17 cellular contexts compared by ENCODE assay signal in the genomic region with DNA sequence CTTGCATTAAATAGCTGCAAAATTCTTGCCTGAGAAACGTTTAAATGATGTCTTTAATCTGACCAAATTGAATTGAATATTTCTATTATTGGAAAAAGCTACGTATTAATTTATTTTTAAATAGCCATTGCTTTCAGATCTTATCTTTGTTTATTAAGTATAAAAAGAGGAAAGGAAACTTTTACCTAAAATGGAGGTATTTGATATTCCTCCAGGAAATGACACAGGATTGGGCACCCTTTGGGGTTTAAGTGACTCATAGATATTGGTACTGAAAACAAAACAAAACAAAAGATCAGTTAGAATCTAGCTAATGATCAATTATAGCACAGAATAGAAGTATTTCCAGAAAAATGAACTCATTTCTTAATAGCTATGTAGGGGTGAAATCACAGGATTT. TPM values are rescaled to one million over a fixed set of nuclear protein-coding genes. Genes with fewer than 3 reads are reported as not detected.
A peak's percentile ranks its signal among the peaks of the same experiment; 100 is the strongest.
DNase-seq lines count a peak whose midpoint lies in the region; ATAC-seq and TF ChIP-seq lines count a peak whose summit lies in the region.
"Had no signal": no experiment of that assay in that cellular context is flagged by ENCODE, and none has a peak within 500 bp of the region (broad histone marks: within the 10 kb centered on the region; RNA-seq: fewer than 3 reads in every experiment).

No MANE protein-coding gene starts in this region.

- H3K27ac ChIP-seq in SK-N-SH (ENCODE audit: low read depth in 2 of 2, low read length in 1 of 2) (peak overlapping the region in 1 of 2 experiments; percentile 25; a peak in 1 of 4 replicates), mesodermal cell (ENCODE audit: low read depth, low read length, severe bottlenecking) (no peak overlapping the region), upper lobe of right lung (peak overlapping the region; percentile 71)
- H3K27ac ChIP-seq: 22Rv1 had no signal

- TF ChIP-seq CTCF in SK-N-SH (IDR thresholded peaks at IDR 0.05) (no peak), upper lobe of right lung (IDR thresholded peaks at IDR 0.05) (no peak)

- POLR2A ChIA-PET in SK-N-SH (lab: Yijun Ruan, JAX): no interaction called here

- no peaks in the 10 kb centered on the region for H3K36me3 ChIP-seq in SK-N-SH (replicated peaks in 1 of 2; ENCODE audit: control insufficient read depth in 1 of 2, insufficient read depth in 2 of 2, low read length in 1 of 2)
- no peaks in the 10 kb centered on the region for H3K36me3 ChIP-seq in mesodermal cell (ENCODE audit: control insufficient read depth, insufficient read depth, low read length)
- no peaks in the 10 kb centered on the region for H3K36me3 ChIP-seq in upper lobe of right lung

- TF ChIP-seq EP300 in SK-N-SH (IDR thresholded peaks at IDR 0.05; ENCODE audit: borderline replicate concordance in 1 of 2, low read depth in 1 of 2, low read length in 1 of 2): no peak

- CTCF ChIA-PET in SK-N-SH (lab: Yijun Ruan, JAX): interaction anchor here (0.9 kb wide), 1 partner anchor 13 kb away, joined by 3 read pairs; no protein-coding TSS in a partner anchor

- no peaks in the 10 kb centered on the region for H3F3A ChIP-seq in SK-N-SH (replicated peaks; ENCODE audit: insufficient read depth)

- TF ChIP-seq RAD21 in SK-N-SH (IDR thresholded peaks at IDR 0.05; ENCODE audit: low read length): no peak

- H3K9ac ChIP-seq in SK-N-SH: no peak overlapping the region

- peaks cover 58% of the 10 kb centered on the region for H3K79me2 ChIP-seq in SK-N-SH (ENCODE audit: insufficient read depth)

- H3K9me3 ChIP-seq in SK-N-SH (no peaks in the 10 kb centered on the region), mesodermal cell (ENCODE audit: control insufficient read depth, low read length) (no peaks in the 10 kb centered on the region), upper lobe of right lung (no peaks in the 10 kb centered on the region)

- 0 out of 2 replicates have a peak overlapping the region, but pooled peaks have one; percentile 31 for H3K4me2 ChIP-seq in SK-N-SH

- H3K27me3 ChIP-seq in SK-N-SH (ENCODE audit: insufficient read depth) (no peaks in the 10 kb centered on the region; the same call in 1 of the 2 replicates), upper lobe of right lung (no peaks in the 10 kb centered on the region)

- intact Hi-C loops in upper lobe of right lung (cut with DNase I): no loop called here

- H3K4me1 ChIP-seq in SK-N-SH (ENCODE audit: control insufficient read depth in 1 of 2, insufficient read depth in 2 of 2, low read depth in 1 of 2, low read length in 1 of 2) (peaks cover 0 to 12% of the 10 kb centered on the region in 2 experiments; a peak in 1 of 4 replicates), mesodermal cell (ENCODE audit: control insufficient read depth, insufficient read depth, low read length, poor library complexity, severe bottlenecking) (peaks cover 12% of the 10 kb centered on the region), upper lobe of right lung (no peaks in the 10 kb centered on the region)

- ATAC-seq in SK-N-SH treated with all-trans-retinoic acid at 6 μM for 48 hours (no peak), upper lobe of right lung (no peak)
- ATAC-seq: activated CD4-positive, CD25-positive, alpha-beta regulatory T cell treated with anti-CD3 and anti-CD28 coated beads, Interleukin-2, amount 50 U/mL, for 24 hours; K562 had no signal

- no peaks in the 10 kb centered on the region for H3K9me2 ChIP-seq in SK-N-SH

- H3K4me3 ChIP-seq in SK-N-SH (ENCODE audit: low read depth in 2 of 2, low read length in 1 of 2) (no peak overlapping the region), mesodermal cell (ENCODE audit: extremely low read depth, insufficient read depth, low read length, poor library complexity, severe bottlenecking) (peak overlapping the region; percentile 26), upper lobe of right lung (peak overlapping the region; percentile 8)
- H3K4me3 ChIP-seq: K562 had no signal

- WGBS in SK-N-SH (ENCODE audit: low lambda C conversion rate): 27% methylated on average over 2 of the region's 2 CpGs
- no CpG with 5 or more reads among the region's 2 CpGs for WGBS in mesodermal cell (ENCODE audit: insufficient coverage in 2 of 2), 2 experiments

- no peak overlapping the region for H2AFZ ChIP-seq in SK-N-SH (ENCODE audit: low read depth)

- H4K20me1 ChIP-seq in SK-N-SH (ENCODE audit: insufficient read depth): no peaks in the 10 kb centered on the region

- no peak for DNase-seq in SK-N-SH
- peak; percentile 47 to 65 for DNase-seq in dermis microvascular lymphatic vessel endothelial cell (ENCODE audit: low read depth in 2 of 2)
- DNase-seq in upper lobe of right lung: no peak
- DNase-seq in SHP77 (lab: John Stamatoyannopoulos, UW): no peak
- no peak for DNase-seq in GM19238 (ENCODE audit: insufficient read length, low spot score)
- DNase-seq in SKM-1 treated with dmso at 0.1 percent for 144 hours (lab: John Stamatoyannopoulos, UW; ENCODE audit: unreplicated experiment): no peak
- DNase-seq: activated naive CD4-positive, alpha-beta T cell; CD4-positive, CD25-positive, alpha-beta regulatory T cell; central memory CD4-positive, alpha-beta T cell; EL; NCI-H226; stimulated activated CD4-positive, alpha-beta T cell treated with anti-CD3 and anti-CD28 coated beads, Interleukin-2, amount 100 ng/mL, for 24 hours had no signal

TF ChIP-seq in SK-N-SH, 30 proteins besides CTCF, POLR2A, EP300 and RAD21 (continues in another document):
- no peak for TF ChIP-seq GABPA (IDR thresholded peaks at IDR 0.05; ENCODE audit: low read depth)
- TF ChIP-seq RCOR1 (IDR thresholded peaks at IDR 0.05; ENCODE audit: low read length): no peak
- no peak for TF ChIP-seq NFIC (IDR thresholded peaks at IDR 0.05; ENCODE audit: borderline replicate concordance)
- TF ChIP-seq, protein P1, sequence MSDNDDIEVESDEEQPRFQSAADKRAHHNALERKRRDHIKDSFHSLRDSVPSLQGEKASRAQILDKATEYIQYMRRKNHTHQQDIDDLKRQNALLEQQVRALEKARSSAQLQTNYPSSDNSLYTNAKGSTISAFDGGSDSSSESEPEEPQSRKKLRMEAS (IDR thresholded peaks at IDR 0.05; ENCODE audit: low read depth): no peak
- no peak for TF ChIP-seq TAF1 (IDR thresholded peaks at IDR 0.05; ENCODE audit: borderline replicate concordance, low read depth, low read length)
- TF ChIP-seq, protein P2, sequence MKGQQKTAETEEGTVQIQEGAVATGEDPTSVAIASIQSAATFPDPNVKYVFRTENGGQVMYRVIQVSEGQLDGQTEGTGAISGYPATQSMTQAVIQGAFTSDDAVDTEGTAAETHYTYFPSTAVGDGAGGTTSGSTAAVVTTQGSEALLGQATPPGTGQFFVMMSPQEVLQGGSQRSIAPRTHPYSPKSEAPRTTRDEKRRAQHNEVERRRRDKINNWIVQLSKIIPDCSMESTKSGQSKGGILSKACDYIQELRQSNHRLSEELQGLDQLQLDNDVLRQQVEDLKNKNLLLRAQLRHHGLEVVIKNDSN (IDR thresholded peaks at IDR 0.05; ENCODE audit: borderline replicate concordance, low read depth): no peak
- no peak for TF ChIP-seq GATA2 (CRISPR knock-in tag; IDR thresholded peaks at IDR 0.05)
- TF ChIP-seq FOXJ3 (CRISPR knock-in tag; IDR thresholded peaks at IDR 0.05): no peak
- TF ChIP-seq ELF1 (IDR thresholded peaks at IDR 0.05): no peak
- TF ChIP-seq YY1 (IDR thresholded peaks at IDR 0.05; ENCODE audit: low read depth): no peak

TF ChIP-seq in SK-N-SH treated with all-trans-retinoic acid at 6 μM for 48 hours, 23 proteins besides CTCF, POLR2A, EP300 and RAD21:
- TF ChIP-seq TOX (CRISPR knock-in tag; IDR thresholded peaks at IDR 0.05; ENCODE audit: borderline replicate concordance): no peak

RNA-seq across cellular contexts. Expression of a gene that starts 34.1 kb away (rescaled TPM):
- polyA plus RNA-seq in SK-N-SH (2012; rRNA removed): 35.7 and 47.4 TPM in 2 replicates
- polyA plus RNA-seq in SK-N-SH (2012; cell fraction: cytosol; rRNA removed): 60.2 and 73.8 TPM in 2 replicates
- 19.0 and 37.8 TPM in 2 replicates for polyA plus RNA-seq in SK-N-SH (2012; cell fraction: nucleus; rRNA removed)
- total RNA-seq in dermis microvascular lymphatic vessel endothelial cell: 318 and 330 TPM in 2 replicates
- polyA plus RNA-seq in mesodermal cell (2013, experiment 1 of 2): 186 TPM
- polyA plus RNA-seq in mesodermal cell (2013, experiment 2 of 2): 173 TPM
- total RNA-seq in upper lobe of right lung: 212 TPM

Comparison
In these comparisons a context has a peak if more than half of its experiments do, and no peak if none do; other contexts are left out.
1. DNase-seq: peak in dermis microvascular lymphatic vessel endothelial cell (2 of 2); none in SK-N-SH (single experiment), upper lobe of right lung (single experiment), SHP77 (0 of 2), GM19238 (single experiment) and SKM-1 treated with dmso at 0.1 percent for 144 hours (single experiment).
2. H3K4me3 ChIP-seq: peak in mesodermal cell (single experiment) and upper lobe of right lung (single experiment); none in SK-N-SH (0 of 2).